1 cellular context compared by ENCODE assay signal in genomic region chr4:7166981-7167700, GRCh38.
TF ChIP-seq lines count a peak whose summit lies in the region.

No MANE protein-coding gene starts in this region.

TF ChIP-seq in SK-N-SH, 30 proteins besides CTCF, POLR2A, EP300 and RAD21 (continued from another document):
- TF ChIP-seq ZBTB33 (IDR thresholded peaks at IDR 0.05; ENCODE audit: borderline replicate concordance, low read depth) (no peak), NFIC (IDR thresholded peaks at IDR 0.05; ENCODE audit: borderline replicate concordance) (no peak), TAF1 (IDR thresholded peaks at IDR 0.05; ENCODE audit: borderline replicate concordance, low read depth, low read length) (no peak), USF1 (IDR thresholded peaks at IDR 0.05; ENCODE audit: borderline replicate concordance, low read depth) (no peak), MEF2A (IDR thresholded peaks at IDR 0.05; ENCODE audit: borderline replicate concordance, low read depth) (no peak), MAX (IDR thresholded peaks at IDR 0.05; ENCODE audit: low read depth) (no peak), NRF1 (IDR thresholded peaks at IDR 0.05; ENCODE audit: low read depth, low read length) (no peak)
